Comparison of ENCODE assay signal across 28 cellular contexts in genomic region chr2:39715822-39716221, GRCh38. TPM values are rescaled to one million over a fixed set of nuclear protein-coding genes. Genes with fewer than 3 reads are reported as not detected.
"Had no signal": no experiment of that assay in that cellular context is flagged by ENCODE, and none has a peak within 500 bp of the region (broad histone marks: within the 10 kb centered on the region; RNA-seq: fewer than 3 reads in every experiment).

No MANE protein-coding gene starts in this region.

- ATAC-seq: naive thymus-derived CD8-positive, alpha-beta T cell; natural killer cell treated with Interleukin-12 subunit alpha and Interleukin-12 subunit beta and Interleukin-15 and Interleukin-18, amount 100 ng/mL, for 72 hours; pancreas; psoas muscle; right cardiac atrium; sciatic nerve; stimulated activated memory B cell treated with anti-CD40 and anti-IgM and Interleukin-4, amounts not matched to agents 10 μg/mL and 1 μg/mL and 100 μg/mL, for 72 hours; stimulated activated naive CD8-positive, alpha-beta T cell treated with anti-CD3 and anti-CD28 coated beads, Interleukin-15, amount 100 ng/mL, for 72 hours; stimulated activated naive CD8-positive, alpha-beta T cell treated with anti-CD3 and anti-CD28 coated beads, Interleukin-15, Interleukin-2, amounts not matched to agents 100 U/mL and 50 U/mL, for 24 hours; upper lobe of right lung had no signal

- DNase-seq: naive thymus-derived CD8-positive, alpha-beta T cell; nephron progenitor cell; nucleus accumbens; pancreas; posterior cingulate gyrus; psoas muscle; right cardiac atrium; spleen; stimulated activated CD4-positive, alpha-beta T cell treated with anti-CD3 and anti-CD28 coated beads, Interleukin-12 subunit alpha, Interleukin-12 subunit beta, amount 100 ng/mL, for 4 hours; stimulated activated CD4-positive, alpha-beta T cell treated with anti-CD3 and anti-CD28 coated beads, Interleukin-1b, Interleukin-23, amount 100 ng/mL, for 48 hours; stimulated activated CD4-positive, alpha-beta T cell treated with anti-CD3 and anti-CD28 coated beads, Interleukin-4, amount 100 ng/mL, for 1 hour; stimulated activated CD4-positive, alpha-beta T cell treated with anti-CD3 and anti-CD28 coated beads, Interleukin-4, amount 100 ng/mL, for 4 hours; stimulated activated CD8-positive, alpha-beta memory T cell treated with anti-CD3 and anti-CD28 coated beads, Interleukin-4, amount 100 ng/mL, for 48 hours; stimulated activated naive CD4-positive, alpha-beta T cell; stimulated activated naive CD8-positive, alpha-beta T cell treated with anti-CD3 and anti-CD28 coated beads, Interleukin-15, amount 100 ng/mL, for 72 hours; stimulated activated naive CD8-positive, alpha-beta T cell treated with anti-CD3 and anti-CD28 coated beads, Interleukin-15, Interleukin-2, amounts not matched to agents 100 U/mL and 50 U/mL, for 24 hours; substantia nigra; testis; tibial artery; transverse colon; upper lobe of right lung; uterus had no signal

- H3K27ac ChIP-seq: neutrophil, pancreas, psoas muscle, skin epidermis, spleen, suprapubic skin, testis, tibial artery, transverse colon, upper lobe of right lung, uterus had no signal

RNA-seq across cellular contexts. Expression of gene TMEM178A, which starts 50.1 kb away (rescaled TPM):
- total RNA-seq: natural killer cell treated with Interleukin-12 subunit alpha and Interleukin-12 subunit beta and Interleukin-15 and Interleukin-18, amount 100 ng/mL, for 72 hours had no signal
